1 cellular context compared by ENCODE assay signal in genomic region chr4:26320453-26321325, GRCh38.
TF ChIP-seq lines count a peak whose summit lies in the region.

RBPJ (plus strand) TSS chr4:26321014; CDS start chr4:26321029, 15 bp downstream.

TF ChIP-seq in K562, 482 proteins besides CTCF, POLR2A, EP300 and RAD21 (continued from another document and continues in another):
- peak; percentile 94 for TF ChIP-seq PRDM10 (IDR thresholded peaks at IDR 0.05; ENCODE audit: partially characterized antibody)
- TF ChIP-seq ZNF354B (CRISPR knock-in tag; IDR thresholded peaks at IDR 0.05), result no peak
- TF ChIP-seq ZNF699 (CRISPR knock-in tag; IDR thresholded peaks at IDR 0.05; ENCODE audit: insufficient replicate concordance), result no peak
- no peak for TF ChIP-seq SFPQ (IDR thresholded peaks at IDR 0.05; ENCODE audit: low read depth, low read length)
- TF ChIP-seq ZBTB40 (IDR thresholded peaks at IDR 0.05), result no peak
- TF ChIP-seq ZBTB40 (CRISPR knock-in tag; IDR thresholded peaks at IDR 0.05), result no peak
- TF ChIP-seq HDAC2 (IDR thresholded peaks at IDR 0.05), result peak; percentile 36; the same call in 1 of the 2 replicates
- peak; percentile 73 for TF ChIP-seq BCOR (IDR thresholded peaks at IDR 0.05)
- peak; percentile 96 for TF ChIP-seq TOE1 (IDR thresholded peaks at IDR 0.05; ENCODE audit: borderline replicate concordance)
- TF ChIP-seq TOE1 (CRISPR knock-in tag; IDR thresholded peaks at IDR 0.05; ENCODE audit: borderline replicate concordance, low read depth), result no peak
- peak in 1 of 2 experiments; percentile 90; a peak in 2 of 4 replicates for TF ChIP-seq MLLT1 (IDR thresholded peaks at IDR 0.05)
- peak; percentile 52; the same call in 1 of the 2 replicates for TF ChIP-seq L3MBTL2 (IDR thresholded peaks at IDR 0.05)
- TF ChIP-seq FOXM1 (IDR thresholded peaks at IDR 0.05; ENCODE audit: low read depth), result peak; percentile 93
- no peak for TF ChIP-seq FOXM1 (CRISPR knock-in tag; IDR thresholded peaks at IDR 0.05; ENCODE audit: low read depth)
- peak; percentile 35 for TF ChIP-seq HNRNPLL (IDR thresholded peaks at IDR 0.05; ENCODE audit: low read depth, low read length, poor library complexity, severe bottlenecking)
- TF ChIP-seq DEAF1 (CRISPR knock-in tag; IDR thresholded peaks at IDR 0.05), result no peak
- TF ChIP-seq TRIM24 (IDR thresholded peaks at IDR 0.05), result 0 out of 4 replicates have a peak, but pooled peaks of 1 of the 2 experiments have one; percentile 38
- TF ChIP-seq CBFA2T3 (IDR thresholded peaks at IDR 0.05), result 0 out of 2 replicates have a peak, but pooled peaks have one; percentile 4
- peak; percentile 82 for TF ChIP-seq SMAD4 (CRISPR knock-in tag; conservative IDR thresholded peaks at IDR 0.05)
- no peak for TF ChIP-seq MBD1 (CRISPR knock-in tag; IDR thresholded peaks at IDR 0.05)
- peak; percentile 91 for TF ChIP-seq ZBTB2 (IDR thresholded peaks at IDR 0.05)
- TF ChIP-seq RAD51 (IDR thresholded peaks at IDR 0.05; ENCODE audit: borderline replicate concordance, low read depth), result no peak
- no peak for TF ChIP-seq BRCA1 (IDR thresholded peaks at IDR 0.05)
- no peak for TF ChIP-seq BRCA1 (CRISPR knock-in tag; IDR thresholded peaks at IDR 0.05)
- peak in 1 of 2 experiments; percentile 73; a peak in 1 of 4 replicates for TF ChIP-seq TEAD1 (CRISPR knock-in tag; IDR thresholded peaks at IDR 0.05)
- TF ChIP-seq MYC (IDR thresholded peaks at IDR 0.05; ENCODE audit: low read depth, low read length), result peak; percentile 70
- TF ChIP-seq MYC (CRISPR knock-in tag; IDR thresholded peaks at IDR 0.05; ENCODE audit: borderline replicate concordance, low read depth), result no peak
- TF ChIP-seq SIN3A (IDR thresholded peaks at IDR 0.05; ENCODE audit: borderline replicate concordance in 2 of 2, control insufficient read depth in 1 of 2, low read depth in 2 of 2, low read length in 2 of 2), result peak in 1 of 2 experiments; percentile 58; a peak in 2 of 4 replicates
- no peak for TF ChIP-seq SP2 (IDR thresholded peaks at IDR 0.05; ENCODE audit: extremely low read depth, low read depth, low read length, poor library complexity, severe bottlenecking)
- TF ChIP-seq HDGF (IDR thresholded peaks at IDR 0.05), result no peak
- no peak for TF ChIP-seq BMI1 (IDR thresholded peaks at IDR 0.05; ENCODE audit: low read length)
- TF ChIP-seq RNF2 (IDR thresholded peaks at IDR 0.05), result peak; percentile 63; the same call in 1 of the 2 replicates
- TF ChIP-seq CHD1 (IDR thresholded peaks at IDR 0.05; ENCODE audit: low read length), result no peak
- TF ChIP-seq DLX4 (CRISPR knock-in tag; IDR thresholded peaks at IDR 0.05), result no peak
